Comparison of ENCODE assay signal across 8 cellular contexts in genomic region chr13:33799950-33800592, GRCh38. TPM values are rescaled to one million over a fixed set of nuclear protein-coding genes. Genes with fewer than 3 reads are reported as not detected.
DNase-seq lines count a peak whose midpoint lies in the region; ATAC-seq and TF ChIP-seq lines count a peak whose summit lies in the region.

No MANE protein-coding gene starts in this region.

- no peaks in the 10 kb centered on the region for H3K9me3 Mint-ChIP-seq in activated CD8-positive, alpha-beta T cell treated with anti-CD3 and anti-CD28 coated beads for 36 hours
- H3K9me3 Mint-ChIP-seq in activated CD8-positive, alpha-beta T cell treated with anti-CD3 and anti-CD28 coated beads, Interleukin-2, amount 10 ng/mL, durations not matched to agents 7 days and 5 days (ENCODE audit: insufficient read depth): no peaks in the 10 kb centered on the region

- H3K27ac ChIP-seq in Panc1 (ENCODE audit: low read length) (no peak overlapping the region), foreskin keratinocyte (no peak overlapping the region), smooth muscle cell (ENCODE audit: low read depth) (no peak overlapping the region)

- CTCF ChIA-PET in activated CD8-positive, alpha-beta T cell treated with anti-CD3 and anti-CD28 coated beads for 36 hours (lab: Charles Lee): interaction anchor here (0.7 to 2.1 kb wide), 8 partner anchors 8 to 59 kb away, joined by 3 to 6 read pairs (median 4); no protein-coding TSS in a partner anchor
- CTCF ChIA-PET in activated CD8-positive, alpha-beta T cell treated with anti-CD3 and anti-CD28 coated beads, Interleukin-2, amount 10 ng/mL, durations not matched to agents 7 days and 5 days (lab: Charles Lee): interaction anchor here (0.6 to 1.9 kb wide), 6 partner anchors 9 to 1502 kb away, joined by 3 to 10 read pairs (median 4); partner anchors contain the start of gene RFC3
- CTCF ChIA-PET in Panc1 (lab: Charles Lee): interaction anchor here (0.6 kb wide), 1 partner anchor 274 kb away, joined by 3 read pairs; no protein-coding TSS in a partner anchor

- POLR2A ChIA-PET in activated CD8-positive, alpha-beta T cell treated with anti-CD3 and anti-CD28 coated beads for 36 hours (lab: Charles Lee): interaction anchor here (0.6 kb wide), 1 partner anchor 1919 kb away, joined by 3 read pairs; no protein-coding TSS in a partner anchor
- POLR2A ChIA-PET in activated CD8-positive, alpha-beta T cell treated with anti-CD3 and anti-CD28 coated beads, Interleukin-2, amount 10 ng/mL, durations not matched to agents 7 days and 5 days (lab: Charles Lee): no interaction called here
- POLR2A ChIA-PET in Panc1 (lab: Charles Lee): no interaction called here

- H3K36me3 Mint-ChIP-seq in activated CD8-positive, alpha-beta T cell treated with anti-CD3 and anti-CD28 coated beads for 36 hours (ENCODE audit: low read depth): no peaks in the 10 kb centered on the region
- H3K36me3 Mint-ChIP-seq in activated CD8-positive, alpha-beta T cell treated with anti-CD3 and anti-CD28 coated beads, Interleukin-2, amount 10 ng/mL, durations not matched to agents 7 days and 5 days (ENCODE audit: low read depth): no peaks in the 10 kb centered on the region

- H3F3A ChIP-seq in smooth muscle cell (ENCODE audit: low read depth): no peaks in the 10 kb centered on the region

- H4K20me1 ChIP-seq in smooth muscle cell (ENCODE audit: low read depth): no peaks in the 10 kb centered on the region

- peaks cover 2% of the 10 kb centered on the region for H3K27me3 Mint-ChIP-seq in activated CD8-positive, alpha-beta T cell treated with anti-CD3 and anti-CD28 coated beads for 36 hours
- H3K27me3 Mint-ChIP-seq in activated CD8-positive, alpha-beta T cell treated with anti-CD3 and anti-CD28 coated beads, Interleukin-2, amount 10 ng/mL, durations not matched to agents 7 days and 5 days (ENCODE audit: low read depth): peaks cover 14% of the 10 kb centered on the region

- no peaks in the 10 kb centered on the region for H3K4me1 Mint-ChIP-seq in activated CD8-positive, alpha-beta T cell treated with anti-CD3 and anti-CD28 coated beads for 36 hours (ENCODE audit: low read depth)
- H3K4me1 Mint-ChIP-seq in activated CD8-positive, alpha-beta T cell treated with anti-CD3 and anti-CD28 coated beads, Interleukin-2, amount 10 ng/mL, durations not matched to agents 7 days and 5 days (ENCODE audit: low read depth): peaks cover 4% of the 10 kb centered on the region

- H3K27me3 ChIP-seq in Panc1 (ENCODE audit: control insufficient read depth, insufficient read depth, low read length): no peaks in the 10 kb centered on the region
- no peaks in the 10 kb centered on the region for H3K27me3 ChIP-seq in foreskin keratinocyte
- peaks cover 5% of the 10 kb centered on the region for H3K27me3 ChIP-seq in smooth muscle cell (ENCODE audit: low read depth)

- H3K9me3 ChIP-seq in Panc1 (ENCODE audit: control insufficient read depth, insufficient read depth, low read depth, low read length) (no peaks in the 10 kb centered on the region), smooth muscle cell (replicated peaks; ENCODE audit: low read depth) (no peaks in the 10 kb centered on the region)

- no peaks in the 10 kb centered on the region for H3K79me2 ChIP-seq in smooth muscle cell (ENCODE audit: low read depth)

- H3K4me3 ChIP-seq in Panc1 (ENCODE audit: low read depth in 2 of 2, low read length in 2 of 2): no peak overlapping the region
- H3K4me3 ChIP-seq in smooth muscle cell: no peak overlapping the region

- intact Hi-C loops in activated CD8-positive, alpha-beta T cell treated with anti-CD3 and anti-CD28 coated beads for 36 hours (cut with micrococcal nuclease): no loop called here
- intact Hi-C loops in Panc1 (cut with micrococcal nuclease; ENCODE audit: unreplicated experiment): loop anchor here (10.0 kb wide), 1 partner anchor 275 kb away; no protein-coding TSS in a partner anchor

- WGBS in smooth muscle cell (ENCODE audit: low lambda C conversion rate): 56% methylated on average over 6 of the region's 6 CpGs

- ATAC-seq in activated CD8-positive, alpha-beta T cell treated with anti-CD3 and anti-CD28 coated beads for 36 hours: no peak
- ATAC-seq in activated CD8-positive, alpha-beta T cell treated with anti-CD3 and anti-CD28 coated beads, Interleukin-2, amount 10 ng/mL, durations not matched to agents 7 days and 5 days: no peak
- ATAC-seq in Panc1: no peak
- peak; percentile 50 for ATAC-seq in foreskin keratinocyte
- no peak for ATAC-seq in HG03097 (IDR thresholded peaks at IDR 0.05; ENCODE audit: low FRiP score, unreplicated experiment)
- ATAC-seq in HG02840 (IDR thresholded peaks at IDR 0.05; ENCODE audit: low FRiP score, unreplicated experiment): no peak

- H3K4me1 ChIP-seq in Panc1 (ENCODE audit: control insufficient read depth, insufficient read depth, low read length): no peaks in the 10 kb centered on the region; the same call in 1 of the 2 replicates
- H3K4me1 ChIP-seq in foreskin keratinocyte: no peaks in the 10 kb centered on the region
- no peaks in the 10 kb centered on the region for H3K4me1 ChIP-seq in smooth muscle cell (ENCODE audit: low read depth)

- no peak overlapping the region for H3K4me3 Mint-ChIP-seq in activated CD8-positive, alpha-beta T cell treated with anti-CD3 and anti-CD28 coated beads for 36 hours
- no peak overlapping the region for H3K4me3 Mint-ChIP-seq in activated CD8-positive, alpha-beta T cell treated with anti-CD3 and anti-CD28 coated beads, Interleukin-2, amount 10 ng/mL, durations not matched to agents 7 days and 5 days

- H3K4me2 ChIP-seq in smooth muscle cell: peak overlapping the region; percentile 66

- no peak overlapping the region for H3K9ac ChIP-seq in smooth muscle cell (ENCODE audit: low read depth)

- BruUV-seq in Panc1 (replicated peaks; lab: Mats Ljungman, UMichigan): no TSS peak

- TF ChIP-seq CTCF in activated CD8-positive, alpha-beta T cell treated with anti-CD3 and anti-CD28 coated beads for 36 hours (IDR thresholded peaks at IDR 0.05): peak; percentile 39
- TF ChIP-seq CTCF in Panc1 (IDR thresholded peaks at IDR 0.05) (peak; percentile 53; the same call in 1 of the 2 replicates), foreskin keratinocyte (conservative IDR thresholded peaks at IDR 0.05) (peak; percentile 62), smooth muscle cell (IDR thresholded peaks at IDR 0.05; ENCODE audit: borderline replicate concordance, insufficient read depth, poor library complexity, severe bottlenecking) (peak; percentile 38)

- peak overlapping the region; percentile 22 for H2AFZ ChIP-seq in smooth muscle cell (ENCODE audit: low read depth)

- DNase-seq in activated CD8-positive, alpha-beta T cell treated with anti-CD3 and anti-CD28 coated beads for 36 hours: no peak
- no peak for DNase-seq in activated CD8-positive, alpha-beta T cell treated with anti-CD3 and anti-CD28 coated beads, Interleukin-2, amount 10 ng/mL, durations not matched to agents 7 days and 5 days
- DNase-seq in Panc1 (ENCODE audit: low read depth, low spot score) (no peak), foreskin keratinocyte (peak in 1 of 2 donors; percentile 11), smooth muscle cell (lab: John Stamatoyannopoulos, UW; ENCODE audit: unreplicated experiment) (no peak)
- no peak for DNase-seq in activated CD4-positive, alpha-beta T cell treated with anti-CD3 and anti-CD28 coated beads for 48 hours

- H3K27ac Mint-ChIP-seq in activated CD8-positive, alpha-beta T cell treated with anti-CD3 and anti-CD28 coated beads for 36 hours: no peak overlapping the region
- no peak overlapping the region for H3K27ac Mint-ChIP-seq in activated CD8-positive, alpha-beta T cell treated with anti-CD3 and anti-CD28 coated beads, Interleukin-2, amount 10 ng/mL, durations not matched to agents 7 days and 5 days

- H3K36me3 ChIP-seq in Panc1 (ENCODE audit: control insufficient read depth, insufficient read depth, low read length) (no peaks in the 10 kb centered on the region), smooth muscle cell (ENCODE audit: low read depth) (no peaks in the 10 kb centered on the region)

- in situ Hi-C loops in Panc1 (cut with HindIII; ENCODE audit: low pct_unique_long_range_greater_than_20kb, low sequenced_read_pairs): no loop called here

RNA-seq across cellular contexts. Expression of gene RFC3, which starts 17.9 kb away (rescaled TPM):
- total RNA-seq in activated CD8-positive, alpha-beta T cell treated with anti-CD3 and anti-CD28 coated beads for 36 hours: 10 to 100 TPM; 60.0 to 63.0 TPM
- 10 to 100 TPM; 43.2 to 44.3 TPM for total RNA-seq in activated CD8-positive, alpha-beta T cell treated with anti-CD3 and anti-CD28 coated beads, Interleukin-2, amount 10 ng/mL, durations not matched to agents 7 days and 5 days
- total RNA-seq in Panc1 (2021; ENCODE audit: unreplicated experiment): 19.0 TPM
- 6.5 TPM for polyA plus RNA-seq in Panc1 (2012; ENCODE audit: insufficient read length)
- total RNA-seq in foreskin keratinocyte: 38.0 and 40.7 TPM in 2 replicates
- 18.6 and 25.8 TPM in 2 replicates for polyA plus RNA-seq in foreskin keratinocyte
- 10.2 and 11.6 TPM in 2 replicates for total RNA-seq in smooth muscle cell
- polyA plus RNA-seq in smooth muscle cell: 5.3 and 7.3 TPM in 2 replicates
